ENCODE assay signal across 11 cellular contexts in the genomic region with DNA sequence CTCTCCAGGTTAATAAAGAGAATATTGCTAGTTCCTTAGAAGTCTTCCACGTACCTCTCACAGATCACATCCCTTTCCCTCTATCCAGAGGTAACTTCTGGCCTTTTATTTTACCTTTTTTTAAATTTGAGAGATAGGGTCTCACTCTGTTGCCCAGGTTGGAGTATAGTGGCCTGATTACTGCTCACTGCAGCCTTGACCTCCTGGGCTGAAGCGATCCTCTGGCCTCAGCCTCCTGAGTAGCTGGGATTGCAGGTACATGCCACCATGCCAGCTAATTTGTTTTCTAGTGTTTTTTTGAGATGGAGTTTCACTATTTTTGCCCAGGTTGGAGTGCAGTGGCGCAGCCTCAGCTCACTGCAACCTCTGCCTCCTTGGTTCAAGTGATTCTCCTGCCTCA.
"Had no signal": no experiment of that assay in that cellular context is flagged by ENCODE, and none has a peak within 500 bp of the region (broad histone marks: within the 10 kb centered on the region; RNA-seq: fewer than 3 reads in every experiment).

No MANE protein-coding gene starts in this region.

- H3K27ac Mint-ChIP-seq: GM23338, HFFc6 had no signal

- H2AFZ ChIP-seq: GM23248, GM23338 had no signal

- ATAC-seq: GM23338, HCT116 had no signal

- H3K4me3 ChIP-seq: GM23248, GM23338, HAP-1 had no signal

- H3K9me3 ChIP-seq: HAP-1 had no signal

- FAIRE-seq: H1, H54 had no signal

- H3K9ac ChIP-seq: GM23248 had no signal

- H3K9me3 Mint-ChIP-seq: GM23338, H9 had no signal

- H3K36me3 ChIP-seq: HAP-1 had no signal

- H3K4me2 ChIP-seq: GM23338 had no signal

- H3K27ac ChIP-seq: GM23248 had no signal

- H3K4me3 Mint-ChIP-seq: GM23338, H9, HFFc6 had no signal

- DNase-seq: GM23248, GOT3, H7, H9, HCEC 1CT, HFFc6 had no signal
